Comparison of ENCODE assay signal across 11 cellular contexts in genomic region chr4:38656111-38656510, GRCh38.
"Had no signal": no experiment of that assay in that cellular context is flagged by ENCODE, and none has a peak within 500 bp of the region (broad histone marks: within the 10 kb centered on the region; RNA-seq: fewer than 3 reads in every experiment).

No MANE protein-coding gene starts in this region.

- H3K4me3 Mint-ChIP-seq: activated naive CD8-positive, alpha-beta T cell treated with anti-CD3 and anti-CD28 coated beads, Interleukin-2, amount 10 ng/mL, durations not matched to agents 7 days and 5 days; stimulated activated naive B cell treated with anti-CD40 and anti-IgM and Interleukin-4, amounts not matched to agents 10 μg/mL and 1 μg/mL and 100 μg/mL, for 72 hours; type B pancreatic cell had no signal

- H3K27ac Mint-ChIP-seq: activated naive CD8-positive, alpha-beta T cell treated with anti-CD3 and anti-CD28 coated beads, Interleukin-2, amount 10 ng/mL, durations not matched to agents 7 days and 5 days; stimulated activated naive B cell treated with anti-CD40 and anti-IgM and Interleukin-4, amounts not matched to agents 10 μg/mL and 1 μg/mL and 100 μg/mL, for 72 hours; type B pancreatic cell had no signal

- DNase-seq: activated CD4-positive, alpha-beta T cell treated with anti-CD3 and anti-CD28 coated beads for 4 hours; activated CD8-positive, alpha-beta memory T cell treated with anti-CD3 and anti-CD28 coated beads for 24 hours; activated naive CD8-positive, alpha-beta T cell treated with anti-CD3 and anti-CD28 coated beads, Interleukin-2, amount 10 ng/mL, durations not matched to agents 7 days and 5 days; gastrocnemius medialis; heart right ventricle; left lung; small intestine; stimulated activated naive B cell treated with anti-CD40 and anti-IgM and Interleukin-4, amounts not matched to agents 10 μg/mL and 1 μg/mL and 100 μg/mL, for 72 hours had no signal

- H3K36me3 Mint-ChIP-seq: stimulated activated naive B cell treated with anti-CD40 and anti-IgM and Interleukin-4, amounts not matched to agents 10 μg/mL and 1 μg/mL and 100 μg/mL, for 72 hours had no signal

- ATAC-seq: gastrocnemius medialis, heart right ventricle, left lung had no signal

- H3K27ac ChIP-seq: ascending aorta, gastrocnemius medialis, heart right ventricle, left lung, suprapubic skin had no signal

- H3K27me3 ChIP-seq: ascending aorta, gastrocnemius medialis, heart right ventricle, left lung, suprapubic skin had no signal

- H3K27me3 Mint-ChIP-seq: activated naive CD8-positive, alpha-beta T cell treated with anti-CD3 and anti-CD28 coated beads, Interleukin-2, amount 10 ng/mL, durations not matched to agents 7 days and 5 days; stimulated activated naive B cell treated with anti-CD40 and anti-IgM and Interleukin-4, amounts not matched to agents 10 μg/mL and 1 μg/mL and 100 μg/mL, for 72 hours; type B pancreatic cell had no signal

- H3K4me1 ChIP-seq: ascending aorta, gastrocnemius medialis had no signal
